ENCODE assay signal across 8 cellular contexts in genomic region chr1:202860744-202861419, GRCh38. TPM values are rescaled to one million over a fixed set of nuclear protein-coding genes. Genes with fewer than 3 reads are reported as not detected.
DNase-seq lines count a peak whose midpoint lies in the region; ATAC-seq and TF ChIP-seq lines count a peak whose summit lies in the region.

No MANE protein-coding gene starts in this region.

- H3K79me2 ChIP-seq in mammary epithelial cell (ENCODE audit: insufficient read depth, low read length) = no peaks in the 10 kb centered on the region

- H3K4me1 ChIP-seq in HUES6 (ENCODE audit: control insufficient read depth, insufficient read depth, low read length) (no peaks in the 10 kb centered on the region), mammary epithelial cell (ENCODE audit: insufficient read depth, low read length) (peaks cover 4% of the 10 kb centered on the region)

- H3K9ac ChIP-seq in HUES6 (ENCODE audit: low read length) = peak overlapping the region; percentile 88
- no peak overlapping the region for H3K9ac ChIP-seq in mammary epithelial cell (ENCODE audit: insufficient read depth, low read length)

- peak overlapping the region; percentile 99 for H3K4me2 ChIP-seq in mammary epithelial cell (ENCODE audit: insufficient read depth, low read depth, low read length)

- H3K36me3 ChIP-seq in HUES6 (ENCODE audit: control insufficient read depth, insufficient read depth, low read length) = peaks cover 31% of the 10 kb centered on the region
- H3K36me3 ChIP-seq in mammary epithelial cell (ENCODE audit: insufficient read depth, low read length) = no peaks in the 10 kb centered on the region

- WGBS in mammary epithelial cell (ENCODE audit: low coverage, missing lambda C conversion rate) = 2% methylated on average over 22 of the region's 50 CpGs

- peak in 1 of 2 donors; percentile 4 for TF ChIP-seq CTCF in mammary epithelial cell (conservative IDR thresholded peaks at IDR 0.05 in 1 of 2, IDR thresholded peaks at IDR 0.05 in 1 of 2; ENCODE audit: extremely low read depth in 1 of 2, insufficient read depth in 1 of 2, low read depth in 1 of 2, low read length in 2 of 2)

- POLR2A ChIA-PET in activated CD4-positive, alpha-beta T cell treated with anti-CD3 and anti-CD28 coated beads for 36 hours (lab: Charles Lee) = no interaction called here

- H3K27ac ChIP-seq in HUES6 (ENCODE audit: low read depth, low read length) = peak overlapping the region; percentile 79
- H3K27ac ChIP-seq in mammary epithelial cell (ENCODE audit: insufficient read depth, low read depth, low read length) = no peak overlapping the region

- no peaks in the 10 kb centered on the region for H4K20me1 ChIP-seq in mammary epithelial cell (ENCODE audit: insufficient read depth, low read length)

- H3K9me3 ChIP-seq in HUES6 (ENCODE audit: control insufficient read depth, insufficient read depth, low read depth, low read length) (no peaks in the 10 kb centered on the region), mammary epithelial cell (replicated peaks; ENCODE audit: insufficient read depth, low read length) (no peaks in the 10 kb centered on the region)

- BruUV-seq in mammary epithelial cell (replicated peaks; lab: Mats Ljungman, UMichigan) = no TSS peak

- peak; percentile 68 for DNase-seq in activated CD4-positive, alpha-beta T cell treated with anti-CD3 and anti-CD28 coated beads for 36 hours
- DNase-seq in activated CD4-positive, alpha-beta T cell treated with anti-CD3 and anti-CD28 coated beads for 1 hour = no peak
- DNase-seq in SW480 (ENCODE audit: low spot score) = peak; percentile 66
- DNase-seq in mammary epithelial cell = peak; percentile 74
- peak; percentile 66 for DNase-seq in kidney tubule cell (ENCODE audit: low spot score)
- peak; percentile 35 to 52 for DNase-seq in stimulated activated CD4-positive, alpha-beta T cell treated with anti-CD3 and anti-CD28 coated beads, Interleukin-2, amount 100 ng/mL, for 24 hours

- H3K4me3 ChIP-seq in HUES6 (ENCODE audit: low read depth, low read length) (peak overlapping the region; percentile 72), mammary epithelial cell (replicated peaks in 1 of 3; ENCODE audit: insufficient read depth in 1 of 3, low read depth in 2 of 3, low read length in 3 of 3) (peak overlapping the region; percentile 70 to 78 (median 73))

- no peak overlapping the region for H3K27ac Mint-ChIP-seq in activated CD4-positive, alpha-beta T cell treated with anti-CD3 and anti-CD28 coated beads for 36 hours

- H3K9me3 Mint-ChIP-seq in activated CD4-positive, alpha-beta T cell treated with anti-CD3 and anti-CD28 coated beads for 36 hours (ENCODE audit: low read depth) = no peaks in the 10 kb centered on the region

- intact Hi-C loops in activated CD4-positive, alpha-beta T cell treated with anti-CD3 and anti-CD28 coated beads for 36 hours (cut with DNase I, micrococcal nuclease) = no loop called here
- intact Hi-C loops in mammary epithelial cell (cut with micrococcal nuclease) = loop anchor here (2.0 kb wide), 1 partner anchor 138 kb away; no protein-coding TSS in a partner anchor

- in situ Hi-C loops in mammary epithelial cell (cut with MboI; ENCODE audit: low sequenced_read_pairs in 2 of 2) = loop anchor here in 1 of 2 donors (5.0 kb wide), 1 partner anchor 49 kb away; the partner anchor contains the start of gene PCAT6

- ATAC-seq in activated CD4-positive, alpha-beta T cell treated with anti-CD3 and anti-CD28 coated beads for 36 hours = peak; percentile 65
- no peak for ATAC-seq in GM21529 (IDR thresholded peaks at IDR 0.05; ENCODE audit: unreplicated experiment)

- H2AFZ ChIP-seq in mammary epithelial cell (ENCODE audit: low read depth, low read length) = peak overlapping the region; percentile 87

- H3K27me3 ChIP-seq in HUES6 (ENCODE audit: control insufficient read depth, insufficient read depth, low read length) (no peaks in the 10 kb centered on the region), mammary epithelial cell (ENCODE audit: insufficient read depth, low read length) (no peaks in the 10 kb centered on the region)

- dilution Hi-C loops in mammary epithelial cell (cut with HindIII; ENCODE audit: low sequenced_read_pairs) = no loop called here

- peaks cover 42% of the 10 kb centered on the region for H3K27me3 Mint-ChIP-seq in activated CD4-positive, alpha-beta T cell treated with anti-CD3 and anti-CD28 coated beads for 36 hours

- CTCF ChIA-PET in activated CD4-positive, alpha-beta T cell treated with anti-CD3 and anti-CD28 coated beads for 36 hours (lab: Charles Lee) = interaction anchor here (1.0 to 1.2 kb wide), 2 partner anchors 131 to 141 kb away, joined by 3 to 4 read pairs; no protein-coding TSS in a partner anchor
- CTCF ChIA-PET in mammary epithelial cell (lab: Charles Lee; ENCODE audit: low non-redundant PET) = no interaction called here

- no peaks in the 10 kb centered on the region for H3K36me3 Mint-ChIP-seq in activated CD4-positive, alpha-beta T cell treated with anti-CD3 and anti-CD28 coated beads for 36 hours (ENCODE audit: low read depth)

- peak overlapping the region; percentile 52 for H3K4me3 Mint-ChIP-seq in activated CD4-positive, alpha-beta T cell treated with anti-CD3 and anti-CD28 coated beads for 36 hours

- H3K4me1 Mint-ChIP-seq in activated CD4-positive, alpha-beta T cell treated with anti-CD3 and anti-CD28 coated beads for 36 hours = peaks cover 8% of the 10 kb centered on the region

RNA-seq across cellular contexts. Expression of gene RABIF, which starts 28.1 kb away (rescaled TPM):
- total RNA-seq in activated CD4-positive, alpha-beta T cell treated with anti-CD3 and anti-CD28 coated beads for 36 hours = 1 to 10 TPM; 6.8 to 7.4 TPM
- total RNA-seq in mammary epithelial cell = 1 to 10 TPM; 5.2 to 8.5 TPM
- polyA plus RNA-seq in mammary epithelial cell = 12.4 TPM
- polyA minus RNA-seq in mammary epithelial cell = 6.8 TPM

RNA-seq across cellular contexts. Expression of gene PCAT6, which starts 50.1 kb away (rescaled TPM):
- total RNA-seq in activated CD4-positive, alpha-beta T cell treated with anti-CD3 and anti-CD28 coated beads for 36 hours = 1 to 10 TPM in 1 of 2 experiments, under 1 TPM in 1; 0.59 to 2.2 TPM
- 1 to 10 TPM in 1 of 2 donors, under 1 TPM in 1; 0.17 to 5.6 TPM for total RNA-seq in mammary epithelial cell
- polyA plus RNA-seq in mammary epithelial cell = 2.4 TPM
- polyA minus RNA-seq in mammary epithelial cell = 1.4 TPM

RNA-seq across cellular contexts. Expression of gene KDM5B, which starts 52.7 kb away (rescaled TPM):
- total RNA-seq in activated CD4-positive, alpha-beta T cell treated with anti-CD3 and anti-CD28 coated beads for 36 hours = 10 to 100 TPM; 34.6 to 45.9 TPM
- 100 to 1,000 TPM in 1 of 2 donors, 10 to 100 TPM in 1; 88.9 to 104 TPM for total RNA-seq in mammary epithelial cell
- polyA plus RNA-seq in mammary epithelial cell = 36.7 TPM
- polyA minus RNA-seq in mammary epithelial cell = 103 TPM
